Comparison of ENCODE assay signal across 8 cellular contexts in the genomic region with DNA sequence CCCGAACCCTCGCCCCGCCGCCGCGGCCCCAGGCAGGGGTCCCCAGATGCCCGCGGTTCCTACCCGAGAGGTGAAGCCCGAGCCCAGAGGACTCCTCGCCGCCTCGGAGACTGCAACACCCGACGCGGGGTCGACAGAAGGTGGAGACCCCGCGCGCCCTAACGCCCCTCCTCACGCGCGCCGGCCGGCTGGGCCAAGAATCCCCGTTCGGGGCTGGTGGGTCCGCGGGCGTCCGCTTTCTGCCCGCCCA. TPM values are rescaled to one million over a fixed set of nuclear protein-coding genes. Genes with fewer than 3 reads are reported as not detected.
A peak's percentile ranks its signal among the peaks of the same experiment; 100 is the strongest.
DNase-seq lines count a peak whose midpoint lies in the region; ATAC-seq, FAIRE-seq and TF ChIP-seq lines count a peak whose summit lies in the region.

No MANE protein-coding gene starts in this region.

- no peak for FAIRE-seq in GM19239 (lab: Jason Lieb, UNC)

- peaks cover 63% of the 10 kb centered on the region for H3K79me2 ChIP-seq in SK-N-SH (ENCODE audit: insufficient read depth)

- H3K36me3 ChIP-seq in SK-N-SH (replicated peaks in 1 of 2; ENCODE audit: control insufficient read depth in 1 of 2, insufficient read depth in 2 of 2, low read length in 1 of 2), result peaks cover 3 to 38% of the 10 kb centered on the region in 2 experiments
- peaks cover 0 to 32% of the 10 kb centered on the region in 2 donors for H3K36me3 ChIP-seq in psoas muscle (ENCODE audit: insufficient read depth in 1 of 2, low read depth in 1 of 2)

- H3K9me2 ChIP-seq in SK-N-SH, result no peaks in the 10 kb centered on the region

- peak overlapping the region; percentile 99 for H3K9ac ChIP-seq in SK-N-SH

- H3K4me1 ChIP-seq in SK-N-SH (ENCODE audit: control insufficient read depth in 1 of 2, insufficient read depth in 2 of 2, low read depth in 1 of 2, low read length in 1 of 2) (peaks cover 3 to 6% of the 10 kb centered on the region in 2 experiments; a peak in 2 of 4 replicates), psoas muscle (peaks cover 21% of the 10 kb centered on the region)

- H3K9me3 ChIP-seq in SK-N-SH, result no peaks in the 10 kb centered on the region
- no peaks in the 10 kb centered on the region for H3K9me3 ChIP-seq in psoas muscle

- intact Hi-C loops in Right ventricle myocardium inferior (cut with DNase I) (loop anchor here (2.0 to 5.0 kb wide), 2 partner anchors 23 to 80 kb away; partner anchors contain the start of genes GGA3, MRPS7 and NUP85), left cardiac atrium (cut with DNase I) (no loop called here), psoas muscle (cut with DNase I) (loop anchor here in 1 of 2 donors (5.0 kb wide), 1 partner anchor 50 kb away; the partner anchor contains the start of gene NT5C)

- no peak overlapping the region for H2AFZ ChIP-seq in SK-N-SH (ENCODE audit: low read depth)

- H3F3A ChIP-seq in SK-N-SH (replicated peaks; ENCODE audit: insufficient read depth), result peaks cover 20% of the 10 kb centered on the region

- POLR2A ChIA-PET in SK-N-SH (lab: Yijun Ruan, JAX), result no interaction called here

- no peak for TF ChIP-seq RAD21 in SK-N-SH (IDR thresholded peaks at IDR 0.05; ENCODE audit: low read length)

- H3K27ac ChIP-seq in SK-N-SH (ENCODE audit: low read depth in 2 of 2, low read length in 1 of 2) (peak overlapping the region; percentile 90 to 99), psoas muscle (peak overlapping the region; percentile 99)

- no peak for TF ChIP-seq EP300 in SK-N-SH (IDR thresholded peaks at IDR 0.05; ENCODE audit: borderline replicate concordance in 1 of 2, low read depth in 1 of 2, low read length in 1 of 2)

- DNase-seq in Right ventricle myocardium inferior (ENCODE audit: missing footprints) (peak; percentile 81), left cardiac atrium (no peak), SK-N-SH (no peak), foreskin fibroblast (no peak), psoas muscle (no peak), GM19239 (ENCODE audit: insufficient read length, low spot score) (no peak), NCI-H774 (lab: John Stamatoyannopoulos, UW) (no peak)
- no peak for DNase-seq in stimulated activated CD4-positive, alpha-beta T cell treated with anti-CD3 and anti-CD28 coated beads, Interleukin-4, amount 100 ng/mL, for 24 hours

- H3K4me3 ChIP-seq in SK-N-SH (ENCODE audit: low read depth in 2 of 2, low read length in 1 of 2) (peak overlapping the region; percentile 67 to 93), foreskin fibroblast (ENCODE audit: low read depth in 1 of 2, low read length in 2 of 2) (peak overlapping the region; percentile 71 to 93), psoas muscle (peak overlapping the region; percentile 99)

- WGBS in SK-N-SH (ENCODE audit: low lambda C conversion rate), result under 1% methylated on average over 17 of the region's 33 CpGs
- 0% methylated on average over 24 to 33 of the region's 33 CpGs for WGBS in psoas muscle, 3 donors

- peak overlapping the region; percentile 99 for H3K4me2 ChIP-seq in SK-N-SH

- H3K27me3 ChIP-seq in SK-N-SH (ENCODE audit: insufficient read depth) (no peaks in the 10 kb centered on the region), psoas muscle (ENCODE audit: insufficient read depth in 3 of 3, low read length in 2 of 3) (no peaks in the 10 kb centered on the region)

- TF ChIP-seq CTCF in SK-N-SH (IDR thresholded peaks at IDR 0.05), result peak; percentile 17; the same call in 1 of the 2 replicates
- no peak for TF ChIP-seq CTCF in foreskin fibroblast (IDR thresholded peaks at IDR 0.05; ENCODE audit: low read depth, low read length)
- TF ChIP-seq CTCF in psoas muscle (IDR thresholded peaks at IDR 0.05), result no peak

- H4K20me1 ChIP-seq in SK-N-SH (ENCODE audit: insufficient read depth), result peaks cover 47% of the 10 kb centered on the region

- CTCF ChIA-PET in SK-N-SH (lab: Yijun Ruan, JAX), result interaction anchor here (1.5 to 4.1 kb wide), 3 partner anchors 11 to 89 kb away, joined by 4 to 26 read pairs (median 9); partner anchors contain the start of gene MIF4GD

- ATAC-seq in Right ventricle myocardium inferior, result no peak
- no peak for ATAC-seq in left cardiac atrium
- ATAC-seq in psoas muscle, result peak in 2 of 4 donors; percentile 1 to 7

TF ChIP-seq in SK-N-SH, 30 proteins besides CTCF, POLR2A, EP300 and RAD21:
- TF ChIP-seq MAX (IDR thresholded peaks at IDR 0.05; ENCODE audit: low read depth), result peak; percentile 7; the same call in 1 of the 2 replicates
- no peak; the same call in 1 of the 2 replicates for TF ChIP-seq TAF1 (IDR thresholded peaks at IDR 0.05; ENCODE audit: borderline replicate concordance, low read depth, low read length)
- no peak for TF ChIP-seq RFX5 (IDR thresholded peaks at IDR 0.05; ENCODE audit: low read length)

RNA-seq across cellular contexts. Expression of gene SUMO2, which starts 0.5 kb away (rescaled TPM):
- total RNA-seq in Right ventricle myocardium inferior, result 217 TPM
- total RNA-seq in left cardiac atrium, result 100 to 1,000 TPM; 231 to 246 TPM
- 85.5 and 114 TPM in 2 replicates for polyA plus RNA-seq in SK-N-SH (2012; rRNA removed)
- polyA plus RNA-seq in SK-N-SH (2012; cell fraction: cytosol; rRNA removed), result 133 and 184 TPM in 2 replicates
- 25.6 and 43.8 TPM in 2 replicates for polyA plus RNA-seq in SK-N-SH (2012; cell fraction: nucleus; rRNA removed)
- 100 to 1,000 TPM; 161 to 203 (median 185) TPM for total RNA-seq in psoas muscle
- polyA plus RNA-seq in psoas muscle, result 10 to 100 TPM; 50.1 to 60.4 (median 56.2) TPM

RNA-seq across cellular contexts. Expression of gene NUP85, which starts 23.2 kb away (rescaled TPM):
- total RNA-seq in Right ventricle myocardium inferior (28.7 TPM), left cardiac atrium (10 to 100 TPM; 28.6 to 37.9 TPM), psoas muscle (10 to 100 TPM; 19.3 to 32.9 (median 22.0) TPM)
- polyA plus RNA-seq in SK-N-SH (2012; rRNA removed) (80.5 and 99.8 TPM in 2 replicates), psoas muscle (10 to 100 TPM; 15.1 to 24.7 (median 17.1) TPM)
- 38.2 and 55.2 TPM in 2 replicates for polyA plus RNA-seq in SK-N-SH (2012; cell fraction: cytosol; rRNA removed)
- polyA plus RNA-seq in SK-N-SH (2012; cell fraction: nucleus; rRNA removed), result 258 and 284 TPM in 2 replicates

RNA-seq across cellular contexts. Expression of gene JPT1, which starts 27.9 kb away (rescaled TPM):
- total RNA-seq in Right ventricle myocardium inferior (17.1 TPM), left cardiac atrium (10 to 100 TPM; 16.4 to 19.7 TPM), psoas muscle (100 to 1,000 TPM in 2 of 4 donors, 10 to 100 TPM in 2; 50.1 to 232 (median 85.0) TPM)
- polyA plus RNA-seq in SK-N-SH (2012; rRNA removed) (259 and 490 TPM in 2 replicates), psoas muscle (100 to 1,000 TPM in 1 of 3 donors, 10 to 100 TPM in 2; 79.2 to 164 (median 92.6) TPM)
- 407 and 471 TPM in 2 replicates for polyA plus RNA-seq in SK-N-SH (2012; cell fraction: cytosol; rRNA removed)
- 165 and 240 TPM in 2 replicates for polyA plus RNA-seq in SK-N-SH (2012; cell fraction: nucleus; rRNA removed)

RNA-seq across cellular contexts. Expression of gene NT5C, which starts 50.7 kb away (rescaled TPM):
- total RNA-seq in Right ventricle myocardium inferior (24.6 TPM), left cardiac atrium (10 to 100 TPM; 27.2 to 28.4 TPM), psoas muscle (10 to 100 TPM; 16.4 to 44.2 (median 29.4) TPM)
- polyA plus RNA-seq in SK-N-SH (2012; rRNA removed) (111 and 114 TPM in 2 replicates), psoas muscle (10 to 100 TPM; 19.7 to 84.0 (median 56.3) TPM)
- polyA plus RNA-seq in SK-N-SH (2012; cell fraction: cytosol; rRNA removed), result 53.5 and 66.8 TPM in 2 replicates
- polyA plus RNA-seq in SK-N-SH (2012; cell fraction: nucleus; rRNA removed), result 316 and 454 TPM in 2 replicates
